In genomic region chr12:9721394-9722092, GRCh38 we compare ENCODE assay signal across 11 cellular contexts. TPM values are rescaled to one million over a fixed set of nuclear protein-coding genes. Genes with fewer than 3 reads are reported as not detected.
DNase-seq lines count a peak whose midpoint lies in the region; ATAC-seq, FAIRE-seq and TF ChIP-seq lines count a peak whose summit lies in the region.
"Had no signal": no experiment of that assay in that cellular context is flagged by ENCODE, and none has a peak within 500 bp of the region (broad histone marks: within the 10 kb centered on the region; RNA-seq: fewer than 3 reads in every experiment).

No MANE protein-coding gene starts in this region.

- FAIRE-seq in RCC 7860 (lab: Jason Lieb, UNC), result no peak

- H4K20me1 ChIP-seq in OCI-LY3 (ENCODE audit: insufficient read depth, low read length), result peaks cover 46% of the 10 kb centered on the region; the same call in 1 of the 2 replicates

- no peak overlapping the region for H2AFZ ChIP-seq in OCI-LY3 (ENCODE audit: low read depth, low read length)
- H2AFZ ChIP-seq: parathyroid adenoma had no signal

- peaks cover 90% of the 10 kb centered on the region for H3K4me1 ChIP-seq in OCI-LY3 (ENCODE audit: low read length)
- H3K4me1 ChIP-seq: parathyroid adenoma had no signal

- peak overlapping the region; percentile 95 for H3K4me2 ChIP-seq in OCI-LY3 (ENCODE audit: low read length)

- H3K27ac Mint-ChIP-seq in nephron, result peak overlapping the region in 2 of 3 experiments; percentile 10

- H3K79me2 ChIP-seq in OCI-LY3 (ENCODE audit: low read length), result peaks cover 98% of the 10 kb centered on the region
- H3K79me2 ChIP-seq: parathyroid adenoma had no signal

- H3K9me3 Mint-ChIP-seq in nephron, result no peaks in the 10 kb centered on the region

- peaks cover 21% of the 10 kb centered on the region for H3K4me1 Mint-ChIP-seq in nephron

- H3K36me3 Mint-ChIP-seq in nephron (ENCODE audit: low read depth), result no peaks in the 10 kb centered on the region

- peak; percentile 46 for ATAC-seq in GM18873 (IDR thresholded peaks at IDR 0.05; ENCODE audit: low FRiP score, unreplicated experiment)
- peak; percentile 69 for ATAC-seq in HG02852 (IDR thresholded peaks at IDR 0.05; ENCODE audit: unreplicated experiment)

- no peak for TF ChIP-seq CTCF in OCI-LY3 (IDR thresholded peaks at IDR 0.05; ENCODE audit: low read depth, low read length)
- no peak for TF ChIP-seq CTCF in nephron (IDR thresholded peaks at IDR 0.05; ENCODE audit: unreplicated experiment in 3 of 3)

- no peak overlapping the region for H3K4me3 Mint-ChIP-seq in nephron

- H3K4me3 ChIP-seq in OCI-LY3 (ENCODE audit: low read length), result peak overlapping the region; percentile 93
- H3K4me3 ChIP-seq: cardiac muscle cell had no signal

- peak overlapping the region; percentile 95 for H3K9ac ChIP-seq in OCI-LY3 (ENCODE audit: low read length)
- H3K9ac ChIP-seq: parathyroid adenoma had no signal

- H3K36me3 ChIP-seq in OCI-LY3 (replicated peaks; ENCODE audit: low read depth, low read length), result peaks cover 68% of the 10 kb centered on the region
- H3K36me3 ChIP-seq: cardiac muscle cell had no signal

- no peaks in the 10 kb centered on the region for H3K9me3 ChIP-seq in OCI-LY3 (ENCODE audit: insufficient read depth, low read length)

- DNase-seq in RCC 7860 (ENCODE audit: low spot score) (no peak), mucosa of gallbladder (ENCODE audit: low spot score) (no peak), AML-193 (lab: John Stamatoyannopoulos, UW) (no peak), SHP77 (lab: John Stamatoyannopoulos, UW) (no peak)
- DNase-seq: NCI-H1694 treated with DMSO at 0.1 percent for 48 hours had no signal

- no peaks in the 10 kb centered on the region for H3K27me3 Mint-ChIP-seq in nephron (ENCODE audit: low read depth)

- no peaks in the 10 kb centered on the region for H3K27me3 ChIP-seq in OCI-LY3 (ENCODE audit: low read depth, low read length)
- H3K27me3 ChIP-seq: cardiac muscle cell had no signal

- H3K27ac ChIP-seq in OCI-LY3 (ENCODE audit: low read length), result peak overlapping the region; percentile 97
- H3K27ac ChIP-seq: cardiac muscle cell, parathyroid adenoma had no signal

RNA-seq across cellular contexts. Expression of gene CLECL1, which starts 11.4 kb away (rescaled TPM):
- total RNA-seq in mucosa of gallbladder, result 0.69 TPM
- total RNA-seq: cardiac muscle cell had no signal

RNA-seq across cellular contexts. Expression of gene CD69, which starts 39.2 kb away (rescaled TPM):
- 18.4 TPM for total RNA-seq in mucosa of gallbladder
- total RNA-seq: cardiac muscle cell had no signal

RNA-seq across cellular contexts. Expression of gene CLEC2D, which starts 52.0 kb away (rescaled TPM):
- 9.0 TPM for total RNA-seq in mucosa of gallbladder
